Comparison of ENCODE assay signal across 10 cellular contexts in the genomic region with DNA sequence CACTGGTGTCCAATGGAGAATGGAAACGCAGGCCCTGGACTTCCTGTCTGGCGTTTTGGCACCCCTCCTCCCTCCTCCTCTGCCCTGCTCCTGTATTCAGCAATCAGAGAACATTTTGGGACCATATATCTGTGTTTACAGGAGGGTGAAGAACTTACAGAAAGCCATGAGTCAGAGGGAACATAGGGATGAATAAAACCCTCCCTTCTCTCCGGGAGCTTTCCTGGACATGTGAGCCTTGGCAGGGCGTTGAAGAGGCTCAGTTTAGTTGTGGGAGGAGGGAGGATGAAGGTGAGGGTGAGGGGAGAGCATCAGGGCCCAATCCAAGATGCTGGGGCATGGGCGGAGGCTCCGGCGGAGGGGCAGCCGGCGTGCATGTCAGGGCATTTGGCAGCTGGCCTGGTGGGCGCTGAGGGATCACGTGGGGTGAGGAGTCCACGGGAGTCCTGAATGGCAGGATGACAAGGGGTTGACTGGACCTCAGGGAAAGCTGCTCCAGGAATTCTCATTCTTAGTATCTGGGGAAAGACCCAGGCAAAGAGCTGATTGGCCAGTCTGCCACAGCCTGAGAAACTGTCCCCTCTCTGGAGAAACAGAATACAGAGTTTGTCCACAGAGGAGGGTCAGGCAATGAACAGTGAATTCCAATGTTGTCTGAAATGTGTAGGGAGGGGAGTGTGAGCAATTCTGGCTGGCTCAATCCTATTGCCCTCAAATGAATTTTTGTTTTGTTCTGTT. TPM values are rescaled to one million over a fixed set of nuclear protein-coding genes. Genes with fewer than 3 reads are reported as not detected.
DNase-seq lines count a peak whose midpoint lies in the region; ATAC-seq, FAIRE-seq and TF ChIP-seq lines count a peak whose summit lies in the region.
"Had no signal": no experiment of that assay in that cellular context is flagged by ENCODE, and none has a peak within 500 bp of the region (broad histone marks: within the 10 kb centered on the region; RNA-seq: fewer than 3 reads in every experiment).

No MANE protein-coding gene starts in this region.

- no peaks in the 10 kb centered on the region for H3K9me3 ChIP-seq in HEK293 (ENCODE audit: control insufficient read depth, insufficient read depth, low read depth, low read length)
- H3K9me3 ChIP-seq in breast epithelium = no peaks in the 10 kb centered on the region
- H3K9me3 ChIP-seq in kidney (ENCODE audit: control insufficient read depth in 1 of 2, low read length in 2 of 2) = no peaks in the 10 kb centered on the region
- H3K9me3 ChIP-seq: right lobe of liver had no signal

- FAIRE-seq in kidney (lab: Jason Lieb, UNC) = no peak

- no peak overlapping the region for H3K4me3 ChIP-seq in HEK293 (ENCODE audit: low read depth, low read length)
- no peak overlapping the region for H3K4me3 ChIP-seq in breast epithelium
- H3K4me3 ChIP-seq in kidney (ENCODE audit: low read length in 2 of 2) = no peak overlapping the region
- H3K4me3 ChIP-seq: right lobe of liver had no signal

- POLR2A ChIA-PET in HEK293 (lab: Yijun Ruan, JAX) = no interaction called here

- TF ChIP-seq CTCF in HEK293 (tag by site-specific recombination; IDR thresholded peaks at IDR 0.05) (no peak), breast epithelium (IDR thresholded peaks at IDR 0.05) (no peak), kidney (IDR thresholded peaks at IDR 0.05; ENCODE audit: borderline replicate concordance, extremely low read depth, insufficient read depth) (no peak), nephron progenitor cell (IDR thresholded peaks at IDR 0.05) (no peak)

- H3K4me1 ChIP-seq in HEK293 (ENCODE audit: control insufficient read depth, insufficient read depth, low read length) = no peaks in the 10 kb centered on the region; the same call in 1 of the 2 replicates
- peaks cover 2 to 10% of the 10 kb centered on the region in 2 donors for H3K4me1 ChIP-seq in breast epithelium
- peaks cover 11 to 19% of the 10 kb centered on the region in 2 donors for H3K4me1 ChIP-seq in kidney (ENCODE audit: control insufficient read depth in 1 of 2, insufficient read depth in 1 of 2, low read depth in 1 of 2, low read length in 2 of 2)

- no peak for ATAC-seq in natural killer cell treated with Interleukin-12 subunit alpha and Interleukin-12 subunit beta and Interleukin-15 and Interleukin-18, amount 100 ng/mL, for 72 hours
- ATAC-seq in HG02642 (IDR thresholded peaks at IDR 0.05; ENCODE audit: poor library complexity, unreplicated experiment) = no peak

- CTCF ChIA-PET in HEK293 (lab: Yijun Ruan, JAX) = no interaction called here

- H3K4me3 Mint-ChIP-seq in activated T-cell treated with anti-CD3 and anti-CD28 coated beads, Interleukin-2, amount 50 U/mL, for 24 hours = no peak overlapping the region
- H3K4me3 Mint-ChIP-seq in nephron progenitor cell = no peak overlapping the region
- H3K4me3 Mint-ChIP-seq in natural killer cell treated with Interleukin-12 subunit alpha and Interleukin-12 subunit beta and Interleukin-15 and Interleukin-18, amount 100 ng/mL, for 72 hours = no peak overlapping the region

- TF ChIP-seq POLR2A in breast epithelium (IDR thresholded peaks at IDR 0.05) = no peak

- no peaks in the 10 kb centered on the region for H3K27me3 Mint-ChIP-seq in activated T-cell treated with anti-CD3 and anti-CD28 coated beads, Interleukin-2, amount 50 U/mL, for 24 hours
- peaks cover 8% of the 10 kb centered on the region for H3K27me3 Mint-ChIP-seq in nephron progenitor cell (ENCODE audit: low read depth, poor library complexity)
- H3K27me3 Mint-ChIP-seq in natural killer cell treated with Interleukin-12 subunit alpha and Interleukin-12 subunit beta and Interleukin-15 and Interleukin-18, amount 100 ng/mL, for 72 hours = no peaks in the 10 kb centered on the region

- peaks cover 56% of the 10 kb centered on the region for H3K4me1 Mint-ChIP-seq in activated T-cell treated with anti-CD3 and anti-CD28 coated beads, Interleukin-2, amount 50 U/mL, for 24 hours (ENCODE audit: low read depth)
- peaks cover 35% of the 10 kb centered on the region for H3K4me1 Mint-ChIP-seq in nephron progenitor cell
- H3K4me1 Mint-ChIP-seq in natural killer cell treated with Interleukin-12 subunit alpha and Interleukin-12 subunit beta and Interleukin-15 and Interleukin-18, amount 100 ng/mL, for 72 hours (ENCODE audit: low read depth in 2 of 2) = peaks cover 21 to 24% of the 10 kb centered on the region in 2 donors

- H3K36me3 ChIP-seq in HEK293 (ENCODE audit: control insufficient read depth in 2 of 2, insufficient read depth in 1 of 2, low read length in 2 of 2) (no peaks in the 10 kb centered on the region), breast epithelium (no peaks in the 10 kb centered on the region), kidney (ENCODE audit: control insufficient read depth in 1 of 2, insufficient read depth in 2 of 2, low read length in 2 of 2) (no peaks in the 10 kb centered on the region)
- H3K36me3 ChIP-seq: right lobe of liver had no signal

- no peak overlapping the region for H3K27ac Mint-ChIP-seq in activated T-cell treated with anti-CD3 and anti-CD28 coated beads, Interleukin-2, amount 50 U/mL, for 24 hours
- no peak overlapping the region for H3K27ac Mint-ChIP-seq in nephron progenitor cell
- peak overlapping the region in 1 of 2 donors; percentile 21 for H3K27ac Mint-ChIP-seq in natural killer cell treated with Interleukin-12 subunit alpha and Interleukin-12 subunit beta and Interleukin-15 and Interleukin-18, amount 100 ng/mL, for 72 hours

- DNase-seq in breast epithelium (ENCODE audit: low spot score in 2 of 2) (no peak), kidney (no peak), superior temporal gyrus (ENCODE audit: extremely low spot score) (peak; percentile 67), nephron progenitor cell (no peak)
- no peak for DNase-seq in activated T-cell treated with anti-CD3 and anti-CD28 coated beads, Interleukin-2, amount 50 U/mL, for 24 hours
- DNase-seq in natural killer cell treated with Interleukin-12 subunit alpha and Interleukin-12 subunit beta and Interleukin-15 and Interleukin-18, amount 100 ng/mL, for 72 hours (ENCODE audit: low spot score) = no peak
- DNase-seq: Karpas-422, right lobe of liver had no signal

- intact Hi-C loops in breast epithelium (cut with DNase I; ENCODE audit: low total_unique reads) (no loop called here), kidney (cut with DNase I) (no loop called here)

- no peak overlapping the region for H3K27ac ChIP-seq in HEK293 (ENCODE audit: extremely low read depth, low read depth, low read length)
- peak overlapping the region; percentile 81 to 83 for H3K27ac ChIP-seq in breast epithelium
- peak overlapping the region; percentile 36 to 41 for H3K27ac ChIP-seq in kidney (ENCODE audit: low read depth in 2 of 2, low read length in 2 of 2)
- H3K27ac ChIP-seq: right lobe of liver had no signal

- no peak overlapping the region for H3K9ac ChIP-seq in kidney (ENCODE audit: low read length in 2 of 2)

- no peaks in the 10 kb centered on the region for H3K27me3 ChIP-seq in breast epithelium
- H3K27me3 ChIP-seq: right lobe of liver had no signal

- no peaks in the 10 kb centered on the region for H3K9me3 Mint-ChIP-seq in activated T-cell treated with anti-CD3 and anti-CD28 coated beads, Interleukin-2, amount 50 U/mL, for 24 hours
- H3K9me3 Mint-ChIP-seq in nephron progenitor cell = no peaks in the 10 kb centered on the region
- no peaks in the 10 kb centered on the region for H3K9me3 Mint-ChIP-seq in natural killer cell treated with Interleukin-12 subunit alpha and Interleukin-12 subunit beta and Interleukin-15 and Interleukin-18, amount 100 ng/mL, for 72 hours

- peaks cover 43% of the 10 kb centered on the region for H3K36me3 Mint-ChIP-seq in activated T-cell treated with anti-CD3 and anti-CD28 coated beads, Interleukin-2, amount 50 U/mL, for 24 hours (ENCODE audit: low read depth)
- H3K36me3 Mint-ChIP-seq in nephron progenitor cell (ENCODE audit: low read depth) = no peaks in the 10 kb centered on the region
- H3K36me3 Mint-ChIP-seq in natural killer cell treated with Interleukin-12 subunit alpha and Interleukin-12 subunit beta and Interleukin-15 and Interleukin-18, amount 100 ng/mL, for 72 hours = no peaks in the 10 kb centered on the region

TF ChIP-seq in HEK293, 187 proteins besides CTCF, POLR2A, EP300 and RAD21:
- 0 out of 2 replicates have a peak, but pooled peaks have one; percentile 7 for TF ChIP-seq EGR2 (tag by site-specific recombination; IDR thresholded peaks at IDR 0.05; ENCODE audit: low read depth)
- TF ChIP-seq MZF1 (tag by site-specific recombination; IDR thresholded peaks at IDR 0.05; ENCODE audit: borderline replicate concordance) = no peak

RNA-seq across cellular contexts. Expression of gene MICAL2, which starts 28.9 kb away (rescaled TPM):
- total RNA-seq in breast epithelium (10 to 100 TPM; 30.9 to 52.4 (median 38.6) TPM), kidney (64.5 TPM)
- polyA plus RNA-seq in kidney (ENCODE audit: insufficient read depth, low read depth, low replicate concordance) = 7.8 TPM
- total RNA-seq in natural killer cell treated with Interleukin-12 subunit alpha and Interleukin-12 subunit beta and Interleukin-15 and Interleukin-18, amount 100 ng/mL, for 72 hours = 10 to 100 TPM; 19.9 to 39.6 TPM
